ENCODE assay signal across 14 cellular contexts in genomic region chr3:195613468-195614069, GRCh38. TPM values are rescaled to one million over a fixed set of nuclear protein-coding genes. Genes with fewer than 3 reads are reported as not detected.
DNase-seq lines count a peak whose midpoint lies in the region; ATAC-seq lines count a peak whose summit lies in the region.
"Had no signal": no experiment of that assay in that cellular context is flagged by ENCODE, and none has a peak within 500 bp of the region (broad histone marks: within the 10 kb centered on the region; RNA-seq: fewer than 3 reads in every experiment).

No MANE protein-coding gene starts in this region.

- H3K4me3 Mint-ChIP-seq in activated naive CD8-positive, alpha-beta T cell: no peak overlapping the region
- H3K4me3 Mint-ChIP-seq in activated naive CD8-positive, alpha-beta T cell treated with anti-CD3 and anti-CD28 coated beads, Interleukin-2, amount 50 U/mL, for 24 hours: no peak overlapping the region
- peak overlapping the region; percentile 67 for H3K4me3 Mint-ChIP-seq in activated naive CD8-positive, alpha-beta T cell treated with anti-CD3 and anti-CD28 coated beads, Interleukin-2, amount 10 ng/mL, durations not matched to agents 7 days and 5 days
- H3K4me3 Mint-ChIP-seq: activated B cell treated with CpG ODN at 0.5 μM for 24 hours had no signal

- H3K27me3 Mint-ChIP-seq in activated naive CD8-positive, alpha-beta T cell: no peaks in the 10 kb centered on the region
- no peaks in the 10 kb centered on the region for H3K27me3 Mint-ChIP-seq in activated naive CD8-positive, alpha-beta T cell treated with anti-CD3 and anti-CD28 coated beads, Interleukin-2, amount 50 U/mL, for 24 hours
- H3K27me3 Mint-ChIP-seq in activated naive CD8-positive, alpha-beta T cell treated with anti-CD3 and anti-CD28 coated beads, Interleukin-2, amount 10 ng/mL, durations not matched to agents 7 days and 5 days: no peaks in the 10 kb centered on the region

- no peak for DNase-seq in activated naive CD8-positive, alpha-beta T cell treated with anti-CD3 and anti-CD28 coated beads, Interleukin-2, amount 50 U/mL, for 24 hours
- DNase-seq in activated naive CD8-positive, alpha-beta T cell treated with anti-CD3 and anti-CD28 coated beads, Interleukin-2, amount 10 ng/mL, durations not matched to agents 7 days and 5 days: no peak
- DNase-seq in kidney tubule cell (ENCODE audit: low spot score) (peak; percentile 39), ureter (ENCODE audit: low spot score) (peak; percentile 25), NCI-H1436 treated with DMSO at 0.1 percent for 48 hours (lab: John Stamatoyannopoulos, UW) (no peak), NCI-H2227 treated with DMSO at 0.1 percent for 48 hours (lab: John Stamatoyannopoulos, UW) (no peak)
- DNase-seq: activated B cell treated with CpG ODN at 0.5 μM for 24 hours, COR-L47, NCI-H187, NCI-H526, spleen had no signal

- H3K4me1 Mint-ChIP-seq in activated naive CD8-positive, alpha-beta T cell (ENCODE audit: low read depth): peaks cover 51% of the 10 kb centered on the region
- H3K4me1 Mint-ChIP-seq in activated naive CD8-positive, alpha-beta T cell treated with anti-CD3 and anti-CD28 coated beads, Interleukin-2, amount 50 U/mL, for 24 hours: peaks cover 35% of the 10 kb centered on the region
- peaks cover 21% of the 10 kb centered on the region for H3K4me1 Mint-ChIP-seq in activated naive CD8-positive, alpha-beta T cell treated with anti-CD3 and anti-CD28 coated beads, Interleukin-2, amount 10 ng/mL, durations not matched to agents 7 days and 5 days

- ATAC-seq in activated naive CD8-positive, alpha-beta T cell treated with anti-CD3 and anti-CD28 coated beads, Interleukin-2, amount 50 U/mL, for 24 hours: no peak
- ATAC-seq in activated naive CD8-positive, alpha-beta T cell treated with anti-CD3 and anti-CD28 coated beads, Interleukin-2, amount 10 ng/mL, durations not matched to agents 7 days and 5 days (ENCODE audit: low read depth): no peak
- no peak for ATAC-seq in HG03159 (IDR thresholded peaks at IDR 0.05; ENCODE audit: unreplicated experiment)

- POLR2A ChIA-PET in activated naive CD8-positive, alpha-beta T cell treated with anti-CD3 and anti-CD28 coated beads, Interleukin-2, amount 10 ng/mL, durations not matched to agents 7 days and 5 days (lab: Charles Lee): interaction anchor here (1.2 to 2.0 kb wide), 3 partner anchors 11 to 107 kb away, joined by 3 to 6 read pairs (median 3); partner anchors contain the start of genes MUC20 and PPP1R2

- H3K36me3 Mint-ChIP-seq in activated naive CD8-positive, alpha-beta T cell: peaks cover 3% of the 10 kb centered on the region
- H3K36me3 Mint-ChIP-seq in activated naive CD8-positive, alpha-beta T cell treated with anti-CD3 and anti-CD28 coated beads, Interleukin-2, amount 50 U/mL, for 24 hours (ENCODE audit: low read depth): peaks cover 11% of the 10 kb centered on the region
- peaks cover 13% of the 10 kb centered on the region for H3K36me3 Mint-ChIP-seq in activated naive CD8-positive, alpha-beta T cell treated with anti-CD3 and anti-CD28 coated beads, Interleukin-2, amount 10 ng/mL, durations not matched to agents 7 days and 5 days

- H3K27ac Mint-ChIP-seq in activated naive CD8-positive, alpha-beta T cell: peak overlapping the region; percentile 22
- no peak overlapping the region for H3K27ac Mint-ChIP-seq in activated naive CD8-positive, alpha-beta T cell treated with anti-CD3 and anti-CD28 coated beads, Interleukin-2, amount 50 U/mL, for 24 hours
- peak overlapping the region; percentile 73 for H3K27ac Mint-ChIP-seq in activated naive CD8-positive, alpha-beta T cell treated with anti-CD3 and anti-CD28 coated beads, Interleukin-2, amount 10 ng/mL, durations not matched to agents 7 days and 5 days
- H3K27ac Mint-ChIP-seq: activated B cell treated with CpG ODN at 0.5 μM for 24 hours had no signal

- peaks cover 2% of the 10 kb centered on the region for H3K9me3 Mint-ChIP-seq in activated naive CD8-positive, alpha-beta T cell (ENCODE audit: low read depth)
- peaks cover 11% of the 10 kb centered on the region for H3K9me3 Mint-ChIP-seq in activated naive CD8-positive, alpha-beta T cell treated with anti-CD3 and anti-CD28 coated beads, Interleukin-2, amount 50 U/mL, for 24 hours
- peaks cover 12% of the 10 kb centered on the region for H3K9me3 Mint-ChIP-seq in activated naive CD8-positive, alpha-beta T cell treated with anti-CD3 and anti-CD28 coated beads, Interleukin-2, amount 10 ng/mL, durations not matched to agents 7 days and 5 days

RNA-seq across cellular contexts. Expression of gene APOD, which starts 29.8 kb away (rescaled TPM):
- not detected for total RNA-seq in activated naive CD8-positive, alpha-beta T cell treated with anti-CD3 and anti-CD28 coated beads, Interleukin-2, amount 10 ng/mL, durations not matched to agents 7 days and 5 days
- total RNA-seq in ureter: 60.0 TPM
- total RNA-seq: kidney epithelial cell had no signal

Comparison
In these comparisons a context has a peak if more than half of its experiments do, and no peak if none do; other contexts are left out.
1. DNase-seq: peak in kidney tubule cell (single experiment) and ureter (single experiment); none in activated naive CD8-positive, alpha-beta T cell treated with anti-CD3 and anti-CD28 coated beads, Interleukin-2, amount 50 U/mL, for 24 hours (single experiment), activated naive CD8-positive, alpha-beta T cell treated with anti-CD3 and anti-CD28 coated beads, Interleukin-2, amount 10 ng/mL, durations not matched to agents 7 days and 5 days (single experiment), NCI-H1436 treated with DMSO at 0.1 percent for 48 hours (single experiment) and NCI-H2227 treated with DMSO at 0.1 percent for 48 hours (single experiment).
2. RNA of gene APOD, which starts 29.8 kb away (total RNA-seq): 60.0 TPM in ureter (single experiment); not detected in activated naive CD8-positive, alpha-beta T cell treated with anti-CD3 and anti-CD28 coated beads, Interleukin-2, amount 10 ng/mL, durations not matched to agents 7 days and 5 days; every median in the first group is over 10 times any median in the second.